9 cellular contexts compared by ENCODE assay signal in genomic region chr15:92833493-92834271, GRCh38.
DNase-seq lines count a peak whose midpoint lies in the region; ATAC-seq and TF ChIP-seq lines count a peak whose summit lies in the region.
"Had no signal": no experiment of that assay in that cellular context is flagged by ENCODE, and none has a peak within 500 bp of the region (broad histone marks: within the 10 kb centered on the region; RNA-seq: fewer than 3 reads in every experiment).

No MANE protein-coding gene starts in this region.

- H4K20me1 ChIP-seq in GM23338 (replicated peaks; ENCODE audit: insufficient read depth) = no peaks in the 10 kb centered on the region

- H3K4me3 Mint-ChIP-seq in GM23338 (no peak overlapping the region), T-helper 17 cell (peak overlapping the region; percentile 67), glutamatergic neuron (ENCODE audit: unreplicated experiment) (peak overlapping the region; percentile 25)

- ATAC-seq in GM23338 = no peak
- ATAC-seq in T-helper 17 cell = no peak

- H3K27ac Mint-ChIP-seq in GM23338 = peak overlapping the region; percentile 43; the same call in 1 of the 2 replicates
- peak overlapping the region; percentile 96 for H3K27ac Mint-ChIP-seq in T-helper 17 cell
- H3K27ac Mint-ChIP-seq in glutamatergic neuron (ENCODE audit: unreplicated experiment) = peak overlapping the region; percentile 94

- H3K4me1 ChIP-seq in GM23338 (ENCODE audit: insufficient read depth) (peaks cover 37% of the 10 kb centered on the region), spleen (peaks cover 27 to 64% (median 43%) of the 10 kb centered on the region in 6 donors)

- peaks cover 50% of the 10 kb centered on the region for H3K4me1 Mint-ChIP-seq in GM23338
- peaks cover 24% of the 10 kb centered on the region for H3K4me1 Mint-ChIP-seq in T-helper 17 cell
- peaks cover 28% of the 10 kb centered on the region for H3K4me1 Mint-ChIP-seq in glutamatergic neuron (ENCODE audit: low read depth, unreplicated experiment)

- no peak for TF ChIP-seq CTCF in GM23338 (conservative IDR thresholded peaks at IDR 0.05; ENCODE audit: low read depth in 2 of 2)
- TF ChIP-seq CTCF in glutamatergic neuron (IDR thresholded peaks at IDR 0.05; ENCODE audit: partially characterized antibody, unreplicated experiment) = no peak
- no peak for TF ChIP-seq CTCF in spleen (IDR thresholded peaks at IDR 0.05 in 8 of 11, conservative IDR thresholded peaks at IDR 0.05 in 3 of 11)
- TF ChIP-seq CTCF in GM10266 (IDR thresholded peaks at IDR 0.05; ENCODE audit: control insufficient read depth, insufficient read depth, low read depth, missing control alignments) = no peak

- H3K36me3 ChIP-seq in GM23338 (ENCODE audit: insufficient read depth) = no peaks in the 10 kb centered on the region
- no peaks in the 10 kb centered on the region for H3K36me3 ChIP-seq in spleen

- TF ChIP-seq POLR2A in spleen (IDR thresholded peaks at IDR 0.05) = no peak

- H3K4me3 ChIP-seq in GM23338 = no peak overlapping the region
- no peak overlapping the region for H3K4me3 ChIP-seq in spleen

- H3K9me3 ChIP-seq in T-helper 17 cell (ENCODE audit: control insufficient read depth, low read length, poor library complexity, severe bottlenecking) (no peaks in the 10 kb centered on the region), spleen (no peaks in the 10 kb centered on the region)

- no peaks in the 10 kb centered on the region for H3K79me2 ChIP-seq in GM23338 (replicated peaks; ENCODE audit: insufficient read depth)

- no peaks in the 10 kb centered on the region for H3K9me2 ChIP-seq in GM23338 (ENCODE audit: insufficient read depth)

- intact Hi-C loops in spleen (cut with DNase I; ENCODE audit: low total_unique reads) = no loop called here

- H3K27me3 ChIP-seq in GM23338 (ENCODE audit: insufficient read depth) = no peaks in the 10 kb centered on the region
- no peaks in the 10 kb centered on the region for H3K27me3 ChIP-seq in spleen (replicated peaks in 1 of 7)

- 0 out of 2 replicates have a peak, but pooled peaks cover 14% of the 10 kb centered on the region for H3F3A ChIP-seq in GM23338 (replicated peaks; ENCODE audit: low read depth)

- H3K27ac ChIP-seq in GM23338 (ENCODE audit: low read depth) (no peak overlapping the region), spleen (peak overlapping the region; percentile 81 to 95 (median 90))

- H3K27me3 Mint-ChIP-seq in GM23338 (ENCODE audit: insufficient read depth, low read depth, poor library complexity) (peaks cover 19% of the 10 kb centered on the region), T-helper 17 cell (no peaks in the 10 kb centered on the region), glutamatergic neuron (ENCODE audit: unreplicated experiment) (no peaks in the 10 kb centered on the region)

- H3K9me3 Mint-ChIP-seq in GM23338 (no peaks in the 10 kb centered on the region), glutamatergic neuron (ENCODE audit: unreplicated experiment) (peaks cover 5% of the 10 kb centered on the region)

- H2AFZ ChIP-seq in GM23338 = peak overlapping the region; percentile 82

- WGBS in spleen, 5 donors = 81 to 91% (median 87%) methylated on average over 5 of the region's 5 CpGs

- H3K4me2 ChIP-seq in GM23338 = no peak overlapping the region

- H3K36me3 Mint-ChIP-seq in GM23338 (ENCODE audit: low read depth) = no peaks in the 10 kb centered on the region
- no peaks in the 10 kb centered on the region for H3K36me3 Mint-ChIP-seq in T-helper 17 cell (ENCODE audit: low read depth)
- H3K36me3 Mint-ChIP-seq in glutamatergic neuron (ENCODE audit: unreplicated experiment) = no peaks in the 10 kb centered on the region

- DNase-seq in GM23338 (ENCODE audit: low spot score) (no peak), T-helper 17 cell (no peak), glutamatergic neuron (no peak), spleen (no peak), SKM-1 treated with dmso at 0.1 percent for 144 hours (lab: John Stamatoyannopoulos, UW; ENCODE audit: unreplicated experiment) (no peak), C1 segment of cervical spinal cord (lab: John Stamatoyannopoulos, UW) (no peak), GM10266 (ENCODE audit: extremely low spot score) (no peak)
- no peak for DNase-seq in stimulated activated CD4-positive, alpha-beta T cell treated with anti-CD3 and anti-CD28 coated beads, Interleukin-4, amount 100 ng/mL, for 4 hours
- DNase-seq: NCI-H1048 had no signal

TF ChIP-seq in GM23338, 12 proteins besides CTCF, POLR2A, EP300 and RAD21:
- TF ChIP-seq JUNB (IDR thresholded peaks at IDR 0.05; ENCODE audit: unreplicated experiment) (no peak), EZH2 (IDR thresholded peaks at IDR 0.05; ENCODE audit: low read depth, unreplicated experiment) (no peak), ZNF114 (CRISPR knock-in tag; IDR thresholded peaks at IDR 0.05) (no peak)

Comparison
In these comparisons a context has a peak if more than half of its experiments do, and no peak if none do; other contexts are left out.
1. H3K27ac Mint-ChIP-seq: peak in every context shown above with its lines; median percentile 96 in T-helper 17 cell; 94 in glutamatergic neuron; 43 in GM23338.